Comparison of ENCODE assay signal across 18 cellular contexts in the genomic region with DNA sequence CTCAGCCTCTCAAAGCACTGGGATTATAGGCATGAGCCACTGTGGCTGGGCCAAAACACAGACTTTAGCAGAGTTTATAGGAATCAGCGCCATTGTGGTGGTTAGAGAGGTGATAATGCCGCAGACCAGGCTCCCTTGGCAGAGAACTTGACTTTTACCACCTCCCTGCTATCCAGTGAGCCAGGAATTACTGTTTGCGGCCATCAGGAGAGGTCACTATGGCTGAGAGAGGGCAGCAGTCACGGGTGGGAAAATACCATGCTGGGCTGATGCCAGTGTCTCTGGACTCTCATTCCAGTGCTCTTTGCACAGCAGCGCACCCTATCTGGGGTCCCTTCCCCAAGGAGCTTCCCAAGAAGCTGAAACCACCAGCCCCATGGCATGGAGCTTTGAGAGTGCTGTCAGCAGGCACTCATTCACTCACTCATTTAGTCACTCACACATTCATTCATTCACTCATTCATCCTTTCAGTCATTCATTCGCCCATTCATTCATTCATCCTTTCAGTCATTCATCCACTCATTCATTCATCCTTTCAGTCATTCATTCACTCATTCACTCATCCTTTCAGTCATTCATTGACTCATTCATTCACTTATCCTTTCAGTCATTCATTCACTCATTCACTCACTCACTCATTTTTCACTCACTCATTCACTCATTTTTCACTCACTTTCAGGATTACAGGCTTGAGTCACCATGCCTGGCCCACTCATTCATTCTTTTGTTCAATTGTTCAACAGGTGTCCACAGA. TPM values are rescaled to one million over a fixed set of nuclear protein-coding genes. Genes with fewer than 3 reads are reported as not detected.
DNase-seq lines count a peak whose midpoint lies in the region; ATAC-seq and TF ChIP-seq lines count a peak whose summit lies in the region.
"Had no signal": no experiment of that assay in that cellular context is flagged by ENCODE, and none has a peak within 500 bp of the region (broad histone marks: within the 10 kb centered on the region; RNA-seq: fewer than 3 reads in every experiment).

No MANE protein-coding gene starts in this region.

- H3F3A ChIP-seq in neural progenitor cell (ENCODE audit: low read depth), result no peaks in the 10 kb centered on the region

- no peak overlapping the region for H3K4me3 Mint-ChIP-seq in chondrocyte (ENCODE audit: unreplicated experiment)
- H3K4me3 Mint-ChIP-seq in neural progenitor cell, result peak overlapping the region; percentile 2
- no peak overlapping the region for H3K4me3 Mint-ChIP-seq in activated T-helper 2 cell treated with anti-CD3 and anti-CD28 coated beads, Interferon-gamma antibody, Interleukin-2, Interleukin-4, amounts not matched to agents 10 μg/mL and 5 μg/mL and 100 μg/mL, durations not matched to agents 14 hours and 24 hours and 36 hours (ENCODE audit: low read depth)
- no peak overlapping the region for H3K4me3 Mint-ChIP-seq in CD8-positive, alpha-beta T cell
- H3K4me3 Mint-ChIP-seq: HFFc6 had no signal

- H3K36me3 Mint-ChIP-seq in chondrocyte (ENCODE audit: low read depth) (no peaks in the 10 kb centered on the region), neural progenitor cell (no peaks in the 10 kb centered on the region)
- H3K36me3 Mint-ChIP-seq in activated T-helper 2 cell treated with anti-CD3 and anti-CD28 coated beads, Interferon-gamma antibody, Interleukin-2, Interleukin-4, amounts not matched to agents 10 μg/mL and 5 μg/mL and 100 μg/mL, durations not matched to agents 14 hours and 24 hours and 36 hours (ENCODE audit: low read depth), result no peaks in the 10 kb centered on the region
- no peaks in the 10 kb centered on the region for H3K36me3 Mint-ChIP-seq in CD8-positive, alpha-beta T cell

- H3K9ac ChIP-seq in neural progenitor cell, result no peak overlapping the region

- POLR2A ChIA-PET in CD8-positive, alpha-beta T cell (lab: Charles Lee), result no interaction called here

- H3K4me1 ChIP-seq in neural progenitor cell, result peaks cover 12% of the 10 kb centered on the region
- peaks cover 3% of the 10 kb centered on the region for H3K4me1 ChIP-seq in upper lobe of right lung
- H3K4me1 ChIP-seq in CD8-positive, alpha-beta T cell (ENCODE audit: insufficient read depth, low read length), result peaks cover 11% of the 10 kb centered on the region

- no peak overlapping the region for H3K4me3 ChIP-seq in neural progenitor cell
- H3K4me3 ChIP-seq in upper lobe of right lung, result no peak overlapping the region
- H3K4me3 ChIP-seq in CD8-positive, alpha-beta T cell (ENCODE audit: low read depth, low read length), result no peak overlapping the region
- H3K4me3 ChIP-seq: MG63 had no signal

- ATAC-seq in Right ventricle myocardium inferior (no peak), left cardiac atrium (no peak), upper lobe of right lung (no peak)
- no peak for ATAC-seq in CD8-positive, alpha-beta T cell

- H3K27me3 ChIP-seq in neural progenitor cell (no peaks in the 10 kb centered on the region), upper lobe of right lung (no peaks in the 10 kb centered on the region)
- no peaks in the 10 kb centered on the region for H3K27me3 ChIP-seq in CD8-positive, alpha-beta T cell (ENCODE audit: insufficient read depth, low read length)
- H3K27me3 ChIP-seq: MG63 had no signal

- H3K4me1 Mint-ChIP-seq in chondrocyte (ENCODE audit: low read depth) (no peaks in the 10 kb centered on the region), neural progenitor cell (peaks cover 11% of the 10 kb centered on the region)
- peaks cover 5% of the 10 kb centered on the region for H3K4me1 Mint-ChIP-seq in activated T-helper 2 cell treated with anti-CD3 and anti-CD28 coated beads, Interferon-gamma antibody, Interleukin-2, Interleukin-4, amounts not matched to agents 10 μg/mL and 5 μg/mL and 100 μg/mL, durations not matched to agents 14 hours and 24 hours and 36 hours (ENCODE audit: low read depth)
- peaks cover 11% of the 10 kb centered on the region for H3K4me1 Mint-ChIP-seq in CD8-positive, alpha-beta T cell (ENCODE audit: low read depth)

- intact Hi-C loops in Right ventricle myocardium inferior (cut with DNase I), result no loop called here
- intact Hi-C loops in left cardiac atrium (cut with DNase I), result no loop called here
- intact Hi-C loops in upper lobe of right lung (cut with DNase I), result no loop called here
- intact Hi-C loops in activated T-helper 2 cell treated with anti-CD3 and anti-CD28 coated beads, Interferon-gamma antibody, Interleukin-2, Interleukin-4, amounts not matched to agents 10 μg/mL and 5 μg/mL and 100 μg/mL, durations not matched to agents 14 hours and 24 hours and 36 hours (cut with micrococcal nuclease), result no loop called here
- intact Hi-C loops in CD8-positive, alpha-beta T cell (cut with DNase I, micrococcal nuclease), result loop anchor here in 1 of 2 experiments (5.0 kb wide), 1 partner anchor 51 kb away; no protein-coding TSS in a partner anchor

- no peaks in the 10 kb centered on the region for H3K36me3 ChIP-seq in neural progenitor cell
- no peaks in the 10 kb centered on the region for H3K36me3 ChIP-seq in upper lobe of right lung
- H3K36me3 ChIP-seq in CD8-positive, alpha-beta T cell (ENCODE audit: insufficient read depth, low read length), result no peaks in the 10 kb centered on the region
- H3K36me3 ChIP-seq: MG63 had no signal

- H4K20me1 ChIP-seq in neural progenitor cell (ENCODE audit: low read depth), result no peaks in the 10 kb centered on the region

- H3K9me3 ChIP-seq in neural progenitor cell (ENCODE audit: low read depth) (no peaks in the 10 kb centered on the region), upper lobe of right lung (no peaks in the 10 kb centered on the region)
- H3K9me3 ChIP-seq in CD8-positive, alpha-beta T cell (ENCODE audit: low read length), result no peaks in the 10 kb centered on the region
- H3K9me3 ChIP-seq: MG63 had no signal

- TF ChIP-seq CTCF in chondrocyte (IDR thresholded peaks at IDR 0.05) (no peak), neural progenitor cell (IDR thresholded peaks at IDR 0.05) (no peak), upper lobe of right lung (IDR thresholded peaks at IDR 0.05) (no peak)
- no peak for TF ChIP-seq CTCF in CD8-positive, alpha-beta T cell (IDR thresholded peaks at IDR 0.05)

- H3K27ac ChIP-seq in neural progenitor cell (no peak overlapping the region), upper lobe of right lung (no peak overlapping the region)
- H3K27ac ChIP-seq in CD8-positive, alpha-beta T cell (ENCODE audit: low read depth, low read length), result no peak overlapping the region
- H3K27ac ChIP-seq: C4-2B had no signal

- no peak overlapping the region for H3K4me2 ChIP-seq in neural progenitor cell

- no peaks in the 10 kb centered on the region for H3K79me2 ChIP-seq in neural progenitor cell (ENCODE audit: low read depth)

- H3K9me3 Mint-ChIP-seq in chondrocyte (ENCODE audit: low read depth), result no peaks in the 10 kb centered on the region
- peaks cover 2% of the 10 kb centered on the region for H3K9me3 Mint-ChIP-seq in neural progenitor cell
- H3K9me3 Mint-ChIP-seq in activated T-helper 2 cell treated with anti-CD3 and anti-CD28 coated beads, Interferon-gamma antibody, Interleukin-2, Interleukin-4, amounts not matched to agents 10 μg/mL and 5 μg/mL and 100 μg/mL, durations not matched to agents 14 hours and 24 hours and 36 hours, result no peaks in the 10 kb centered on the region
- H3K9me3 Mint-ChIP-seq in CD8-positive, alpha-beta T cell, result no peaks in the 10 kb centered on the region
- H3K9me3 Mint-ChIP-seq: HFFc6 had no signal

- H3K27ac Mint-ChIP-seq in chondrocyte (ENCODE audit: unreplicated experiment), result no peak overlapping the region
- H3K27ac Mint-ChIP-seq in neural progenitor cell, result no peak overlapping the region
- no peak overlapping the region for H3K27ac Mint-ChIP-seq in activated T-helper 2 cell treated with anti-CD3 and anti-CD28 coated beads, Interferon-gamma antibody, Interleukin-2, Interleukin-4, amounts not matched to agents 10 μg/mL and 5 μg/mL and 100 μg/mL, durations not matched to agents 14 hours and 24 hours and 36 hours
- H3K27ac Mint-ChIP-seq in CD8-positive, alpha-beta T cell, result no peak overlapping the region
- H3K27ac Mint-ChIP-seq: HFFc6 had no signal

- H2AFZ ChIP-seq in neural progenitor cell (replicated peaks), result no peak overlapping the region

- CTCF ChIA-PET in CD8-positive, alpha-beta T cell (lab: Charles Lee), result interaction anchor here (0.7 to 1.3 kb wide), 2 partner anchors 20 to 248 kb away, joined by 3 to 4 read pairs; no protein-coding TSS in a partner anchor

- DNase-seq in Right ventricle myocardium inferior (ENCODE audit: missing footprints) (peak; percentile 13), left cardiac atrium (no peak), chondrocyte (ENCODE audit: low spot score) (peak; percentile 22), neural progenitor cell (ENCODE audit: low spot score) (no peak), upper lobe of right lung (peak; percentile 25), hepatic stellate cell (ENCODE audit: low spot score) (no peak)
- DNase-seq in activated T-helper 2 cell treated with anti-CD3 and anti-CD28 coated beads, Interferon-gamma antibody, Interleukin-2, Interleukin-4, amounts not matched to agents 10 μg/mL and 5 μg/mL and 100 μg/mL, durations not matched to agents 14 hours and 24 hours and 36 hours (ENCODE audit: low spot score), result no peak
- no peak for DNase-seq in CD8-positive, alpha-beta T cell
- DNase-seq: DMS153, HFFc6, Karpas-422, MG63, NCI-H1092 treated with DMSO at 0.1 percent for 48 hours, NCI-H2081 treated with DMSO at 0.1 percent for 48 hours, NCI-H2227 treated with DMSO at 0.1 percent for 48 hours, NCI-H526, SHP77 treated with DMSO at 0.1 percent for 48 hours had no signal

- H3K27me3 Mint-ChIP-seq in chondrocyte (ENCODE audit: low read depth), result peaks cover 12% of the 10 kb centered on the region
- peaks cover 6% of the 10 kb centered on the region for H3K27me3 Mint-ChIP-seq in neural progenitor cell (ENCODE audit: insufficient read depth, low read depth)
- H3K27me3 Mint-ChIP-seq in activated T-helper 2 cell treated with anti-CD3 and anti-CD28 coated beads, Interferon-gamma antibody, Interleukin-2, Interleukin-4, amounts not matched to agents 10 μg/mL and 5 μg/mL and 100 μg/mL, durations not matched to agents 14 hours and 24 hours and 36 hours (ENCODE audit: low read depth), result peaks cover 5% of the 10 kb centered on the region
- no peaks in the 10 kb centered on the region for H3K27me3 Mint-ChIP-seq in CD8-positive, alpha-beta T cell (ENCODE audit: low read depth)

RNA-seq across cellular contexts. Expression of a gene that starts 27.3 kb away (rescaled TPM):
- total RNA-seq in Right ventricle myocardium inferior, result 122 TPM
- 100 to 1,000 TPM; 307 to 456 TPM for total RNA-seq in left cardiac atrium
- total RNA-seq in chondrocyte, result 27.7 to 40.8 TPM (median 32.9 TPM) in 3 replicates
- total RNA-seq in neural progenitor cell (ENCODE audit: low replicate concordance), result not detected in 2 replicates
- 172 TPM for total RNA-seq in upper lobe of right lung
- total RNA-seq in activated T-helper 2 cell treated with anti-CD3 and anti-CD28 coated beads, Interferon-gamma antibody, Interleukin-2, Interleukin-4, amounts not matched to agents 10 μg/mL and 5 μg/mL and 100 μg/mL, durations not matched to agents 14 hours and 24 hours and 36 hours, result 44.0 and 58.7 TPM in 2 replicates
- total RNA-seq in CD8-positive, alpha-beta T cell, result 10 to 100 TPM; 42.2 to 42.7 TPM

RNA-seq across cellular contexts. Expression of a gene that starts 55.8 kb away (rescaled TPM):
- 18.2 TPM for total RNA-seq in Right ventricle myocardium inferior
- total RNA-seq in left cardiac atrium, result 10 to 100 TPM; 16.0 to 20.3 TPM
- total RNA-seq in chondrocyte, result 22.2 to 24.2 TPM (median 23.9 TPM) in 3 replicates
- total RNA-seq in neural progenitor cell (ENCODE audit: low replicate concordance), result 26.7 and 48.7 TPM in 2 replicates
- 26.6 TPM for total RNA-seq in upper lobe of right lung
- total RNA-seq in activated T-helper 2 cell treated with anti-CD3 and anti-CD28 coated beads, Interferon-gamma antibody, Interleukin-2, Interleukin-4, amounts not matched to agents 10 μg/mL and 5 μg/mL and 100 μg/mL, durations not matched to agents 14 hours and 24 hours and 36 hours, result 54.0 and 58.9 TPM in 2 replicates
- total RNA-seq in CD8-positive, alpha-beta T cell, result 10 to 100 TPM; 15.5 to 16.6 TPM

Comparison
In these comparisons a context has a peak if more than half of its experiments do, and no peak if none do; other contexts are left out.
1. DNase-seq: peak in Right ventricle myocardium inferior (single experiment), chondrocyte (single experiment) and upper lobe of right lung (single experiment); none in left cardiac atrium (single experiment), neural progenitor cell (single experiment), activated T-helper 2 cell treated with anti-CD3 and anti-CD28 coated beads, Interferon-gamma antibody, Interleukin-2, Interleukin-4, amounts not matched to agents 10 μg/mL and 5 μg/mL and 100 μg/mL, durations not matched to agents 14 hours and 24 hours and 36 hours (single experiment), hepatic stellate cell (single experiment) and CD8-positive, alpha-beta T cell (0 of 7).
2. RNA of a gene that starts 27.3 kb away (total RNA-seq): 307 to 456 TPM in left cardiac atrium, 172 TPM in upper lobe of right lung (single experiment), 122 TPM in Right ventricle myocardium inferior (single experiment), 44.0 to 58.7 TPM in activated T-helper 2 cell treated with anti-CD3 and anti-CD28 coated beads, Interferon-gamma antibody, Interleukin-2, Interleukin-4, amounts not matched to agents 10 μg/mL and 5 μg/mL and 100 μg/mL, durations not matched to agents 14 hours and 24 hours and 36 hours, 42.2 to 42.7 TPM in CD8-positive, alpha-beta T cell and 27.7 to 40.8 TPM in chondrocyte; not detected in neural progenitor cell; every median in the first group is over 10 times any median in the second.